26 cellular contexts compared by ENCODE assay signal in genomic region chr7:146575903-146576302, GRCh38.
"Had no signal": no experiment of that assay in that cellular context is flagged by ENCODE, and none has a peak within 500 bp of the region (broad histone marks: within the 10 kb centered on the region; RNA-seq: fewer than 3 reads in every experiment).

No MANE protein-coding gene starts in this region.

- H3K4me1 ChIP-seq: adrenal gland, body of pancreas, esophagus squamous epithelium had no signal

- H3K9me3 ChIP-seq: adrenal gland, body of pancreas, esophagus squamous epithelium had no signal

- H3K36me3 ChIP-seq: adrenal gland, esophagus squamous epithelium, WERI-Rb-1 had no signal

- H3K27me3 ChIP-seq: adrenal gland, body of pancreas, esophagus squamous epithelium had no signal

- H3K27ac ChIP-seq: adrenal gland, body of pancreas, epithelial cell of prostate, esophagus squamous epithelium, WERI-Rb-1 had no signal

- H3K4me3 ChIP-seq: adrenal gland, body of pancreas, esophagus squamous epithelium had no signal

- DNase-seq: activated B cell treated with CpG ODN at 0.5 μM for 24 hours; activated CD4-positive, alpha-beta T cell treated with anti-CD3 and anti-CD28 coated beads for 48 hours; activated CD4-positive, alpha-beta T cell treated with anti-CD3 and anti-CD28 coated beads, Interleukin-2, amount 50 U/mL, for 1 hour; activated CD4-positive, alpha-beta T cell treated with anti-CD3 and anti-CD28 coated beads, Interleukin-2, amount 50 U/mL, for 48 hours; activated CD8-positive, alpha-beta memory T cell treated with anti-CD3 and anti-CD28 coated beads, Interleukin-2, amount 10 ng/mL, durations not matched to agents 7 days and 5 days; activated CD8-positive, alpha-beta memory T cell treated with anti-CD3 and anti-CD28 coated beads, Interleukin-2, amount 50 U/mL, for 4 hours; activated CD8-positive, alpha-beta T cell treated with anti-CD3 and anti-CD28 coated beads, Interleukin-2, amount 10 ng/mL, durations not matched to agents 7 days and 5 days; activated effector memory CD4-positive, alpha-beta T cell treated with anti-CD3 and anti-CD28 coated beads, Interleukin-2, amount 50 U/mL, for 16 hours; activated naive CD4-positive, alpha-beta T cell treated with anti-CD3 and anti-CD28 coated beads for 36 hours; activated naive CD8-positive, alpha-beta T cell treated with anti-CD3 and anti-CD28 coated beads for 36 hours; activated naive CD8-positive, alpha-beta T cell treated with anti-CD3 and anti-CD28 coated beads, Interleukin-2, amount 50 U/mL, for 24 hours; activated T-cell treated with anti-CD3 and anti-CD28 coated beads, Interleukin-2, amount 50 U/mL, for 1 hour; activated T-cell treated with anti-CD3 and anti-CD28 coated beads, Interleukin-2, amount 50 U/mL, for 48 hours; adrenal gland; amygdala; aorta; body of pancreas; caudate nucleus; effector CD8-positive, alpha-beta T cell; esophagus squamous epithelium; head of caudate nucleus; hippocampal formation; T-helper 9 cell; WERI-Rb-1 had no signal

- ATAC-seq: activated CD4-positive, CD25-positive, alpha-beta regulatory T cell treated with anti-CD3 and anti-CD28 coated beads, Interleukin-2, amount 50 U/mL, for 24 hours; activated CD8-positive, alpha-beta memory T cell treated with anti-CD3 and anti-CD28 coated beads, Interleukin-2, amount 10 ng/mL, durations not matched to agents 7 days and 5 days; activated CD8-positive, alpha-beta T cell treated with anti-CD3 and anti-CD28 coated beads, Interleukin-2, amount 10 ng/mL, durations not matched to agents 7 days and 5 days; activated naive CD8-positive, alpha-beta T cell treated with anti-CD3 and anti-CD28 coated beads, Interleukin-2, amount 50 U/mL, for 24 hours; body of pancreas had no signal
